ENCODE assay signal across 27 cellular contexts in genomic region chr18:46377557-46377956, GRCh38.
"Had no signal": no experiment of that assay in that cellular context is flagged by ENCODE, and none has a peak within 500 bp of the region (broad histone marks: within the 10 kb centered on the region; RNA-seq: fewer than 3 reads in every experiment).

No MANE protein-coding gene starts in this region.

- H3K9ac ChIP-seq: neural progenitor cell, parathyroid adenoma had no signal

- H3K9me3 ChIP-seq: ovary, psoas muscle, right lobe of liver, sigmoid colon, stomach, thoracic aorta, thyroid gland, tibial nerve, upper lobe of left lung, vagina had no signal

- H3K4me2 ChIP-seq: neural progenitor cell had no signal

- H3K4me3 Mint-ChIP-seq: naive thymus-derived CD8-positive, alpha-beta T cell; neural progenitor cell; stimulated activated effector memory CD8-positive, alpha-beta T cell treated with anti-CD3 and anti-CD28 coated beads, Interleukin-12 subunit alpha, Interleukin-12 subunit beta, amount 100 ng/mL, for 72 hours; stimulated activated naive B cell treated with anti-CD40 and anti-IgM and Interleukin-4, amounts not matched to agents 10 μg/mL and 1 μg/mL and 100 μg/mL, for 72 hours; stimulated activated naive CD8-positive, alpha-beta T cell treated with anti-CD3 and anti-CD28 coated beads, Interleukin-15, Interleukin-2, amounts not matched to agents 100 ng/mL and 50 ng/mL, for 24 hours had no signal

- ATAC-seq: naive thymus-derived CD8-positive, alpha-beta T cell; psoas muscle; right cardiac atrium; right lobe of liver; stimulated activated effector memory CD8-positive, alpha-beta T cell treated with anti-CD3 and anti-CD28 coated beads, Interleukin-12 subunit alpha, Interleukin-12 subunit beta, amount 100 ng/mL, for 72 hours; stimulated activated naive B cell treated with anti-CD40 and anti-IgM and Interleukin-4, amounts not matched to agents 10 μg/mL and 1 μg/mL and 100 μg/mL, for 72 hours had no signal

- H2AFZ ChIP-seq: neural progenitor cell, parathyroid adenoma had no signal

- H3K4me3 ChIP-seq: neural progenitor cell, ovary, psoas muscle, right lobe of liver, sigmoid colon, stomach, thoracic aorta, thyroid gland, tibial nerve, upper lobe of left lung, vagina had no signal

- H3K9me3 Mint-ChIP-seq: naive thymus-derived CD8-positive, alpha-beta T cell; neural progenitor cell; stimulated activated effector memory CD8-positive, alpha-beta T cell treated with anti-CD3 and anti-CD28 coated beads, Interleukin-12 subunit alpha, Interleukin-12 subunit beta, amount 100 ng/mL, for 72 hours; stimulated activated naive B cell treated with anti-CD40 and anti-IgM and Interleukin-4, amounts not matched to agents 10 μg/mL and 1 μg/mL and 100 μg/mL, for 72 hours; stimulated activated naive CD8-positive, alpha-beta T cell treated with anti-CD3 and anti-CD28 coated beads, Interleukin-15, Interleukin-2, amounts not matched to agents 100 ng/mL and 50 ng/mL, for 24 hours had no signal

- DNase-seq: naive thymus-derived CD8-positive, alpha-beta T cell; occipital lobe; ovary; posterior cingulate gyrus; psoas muscle; right lobe of liver; sigmoid colon; small intestine; stimulated activated CD4-positive, alpha-beta T cell treated with anti-CD3 and anti-CD28 coated beads, Interleukin-15, amount 100 ng/mL, for 24 hours; stimulated activated CD4-positive, alpha-beta T cell treated with anti-CD3 and anti-CD28 coated beads, Interleukin-2, amount 100 ng/mL, for 24 hours; stimulated activated CD4-positive, alpha-beta T cell treated with anti-CD3 and anti-CD28 coated beads, Interleukin-2, amount 100 ng/mL, for 48 hours; stimulated activated CD4-positive, alpha-beta T cell treated with anti-CD3 and anti-CD28 coated beads, Interleukin-4, amount 100 ng/mL, for 24 hours; stimulated activated naive B cell treated with anti-CD40 and anti-IgM and Interleukin-4, amounts not matched to agents 10 μg/mL and 1 μg/mL and 100 μg/mL, for 72 hours; stimulated activated naive CD4-positive, alpha-beta T cell treated with Interleukin-2 at 50 U/mL for 16 hours; stomach; thyroid gland; trophoblast cell; upper lobe of left lung had no signal

- H3K27ac Mint-ChIP-seq: neural progenitor cell; progenitor cell of endocrine pancreas; stimulated activated effector memory CD8-positive, alpha-beta T cell treated with anti-CD3 and anti-CD28 coated beads, Interleukin-12 subunit alpha, Interleukin-12 subunit beta, amount 100 ng/mL, for 72 hours; stimulated activated naive B cell treated with anti-CD40 and anti-IgM and Interleukin-4, amounts not matched to agents 10 μg/mL and 1 μg/mL and 100 μg/mL, for 72 hours; stimulated activated naive CD8-positive, alpha-beta T cell treated with anti-CD3 and anti-CD28 coated beads, Interleukin-15, Interleukin-2, amounts not matched to agents 100 ng/mL and 50 ng/mL, for 24 hours had no signal

- H3K4me1 ChIP-seq: psoas muscle, sigmoid colon, stomach, tibial nerve, vagina had no signal

- H3K27ac ChIP-seq: neural progenitor cell, ovary, parathyroid adenoma, psoas muscle, right lobe of liver, sigmoid colon, stomach, thoracic aorta, thyroid gland, tibial nerve, upper lobe of left lung, vagina had no signal

- H3K36me3 Mint-ChIP-seq: naive thymus-derived CD8-positive, alpha-beta T cell; neural progenitor cell; stimulated activated effector memory CD8-positive, alpha-beta T cell treated with anti-CD3 and anti-CD28 coated beads, Interleukin-12 subunit alpha, Interleukin-12 subunit beta, amount 100 ng/mL, for 72 hours; stimulated activated naive B cell treated with anti-CD40 and anti-IgM and Interleukin-4, amounts not matched to agents 10 μg/mL and 1 μg/mL and 100 μg/mL, for 72 hours had no signal

- H3K27me3 Mint-ChIP-seq: naive thymus-derived CD8-positive, alpha-beta T cell; progenitor cell of endocrine pancreas; stimulated activated naive CD8-positive, alpha-beta T cell treated with anti-CD3 and anti-CD28 coated beads, Interleukin-15, Interleukin-2, amounts not matched to agents 100 ng/mL and 50 ng/mL, for 24 hours had no signal

- H3K4me1 Mint-ChIP-seq: stimulated activated effector memory CD8-positive, alpha-beta T cell treated with anti-CD3 and anti-CD28 coated beads, Interleukin-12 subunit alpha, Interleukin-12 subunit beta, amount 100 ng/mL, for 72 hours; stimulated activated naive B cell treated with anti-CD40 and anti-IgM and Interleukin-4, amounts not matched to agents 10 μg/mL and 1 μg/mL and 100 μg/mL, for 72 hours had no signal

- H3K27me3 ChIP-seq: neural progenitor cell, ovary, right lobe of liver, sigmoid colon, stomach, thyroid gland, tibial nerve, upper lobe of left lung, vagina had no signal

- H3K36me3 ChIP-seq: neural progenitor cell, ovary, right lobe of liver, sigmoid colon, stomach, thoracic aorta, thyroid gland, tibial nerve, upper lobe of left lung, vagina had no signal
